In the genomic region with DNA sequence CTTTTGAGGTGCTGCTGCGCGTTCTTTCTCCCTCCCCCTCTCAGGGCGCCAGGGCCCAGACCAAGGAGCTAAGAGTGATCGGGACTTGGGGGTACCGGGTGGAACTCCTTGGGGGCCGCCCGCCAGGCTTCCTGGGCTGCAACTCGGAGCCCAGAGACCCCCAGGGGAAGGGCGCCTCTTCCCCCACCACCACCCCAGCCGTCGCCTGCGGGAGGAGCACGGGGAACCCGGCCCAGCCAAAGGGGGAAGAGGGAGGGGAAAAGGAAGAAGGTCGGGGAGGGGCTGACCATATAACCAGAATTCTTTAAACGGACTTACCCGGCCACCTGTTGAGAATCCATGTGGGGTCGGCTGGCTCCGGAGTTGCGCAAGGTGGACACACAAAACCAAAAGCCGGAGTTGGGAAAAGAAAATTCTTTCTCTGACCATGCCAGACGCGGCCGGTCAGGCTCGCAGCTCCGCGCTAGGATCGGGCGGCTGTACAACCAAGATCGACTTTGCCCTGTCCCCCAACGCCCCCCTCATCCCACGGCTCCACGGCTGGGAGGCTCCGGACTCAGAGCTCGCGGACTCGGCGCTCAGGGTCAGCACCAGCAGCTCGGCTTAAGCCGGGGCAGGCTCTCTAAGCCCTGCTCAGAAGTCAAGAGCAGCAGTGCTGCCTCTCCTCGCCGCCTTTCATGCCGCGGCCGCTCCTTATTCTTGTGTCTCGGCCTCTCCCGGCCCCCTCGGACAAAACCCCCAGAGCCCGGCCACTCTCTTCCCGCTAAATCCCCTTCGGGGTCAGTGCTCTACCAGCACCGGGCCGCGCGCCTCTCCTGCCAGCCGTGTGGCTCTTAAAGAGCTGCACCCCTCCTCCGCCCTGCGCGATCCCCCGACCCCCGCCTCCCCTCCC, we compare ENCODE assay signal across 13 cellular contexts. TPM values are rescaled to one million over a fixed set of nuclear protein-coding genes. Genes with fewer than 3 reads are reported as not detected.
DNase-seq lines count a peak whose midpoint lies in the region; ATAC-seq and TF ChIP-seq lines count a peak whose summit lies in the region.
"Had no signal": no experiment of that assay in that cellular context is flagged by ENCODE, and none has a peak within 500 bp of the region (broad histone marks: within the 10 kb centered on the region; RNA-seq: fewer than 3 reads in every experiment).

No MANE protein-coding gene starts in this region.

- H3K27ac ChIP-seq in hepatocyte (no peak overlapping the region), spleen (no peak overlapping the region), tibial nerve (no peak overlapping the region)

- H3K79me2 ChIP-seq in hepatocyte, result no peaks in the 10 kb centered on the region

- no peaks in the 10 kb centered on the region for H3K9me2 ChIP-seq in hepatocyte (replicated peaks; ENCODE audit: insufficient read depth)

- H3K9me3 Mint-ChIP-seq in activated T-cell treated with anti-CD3 and anti-CD28 coated beads, Interleukin-2, amount 50 U/mL, for 72 hours, result no peaks in the 10 kb centered on the region
- no peaks in the 10 kb centered on the region for H3K9me3 Mint-ChIP-seq in activated T-cell treated with anti-CD3 and anti-CD28 coated beads, Interleukin-2, amount 50 U/mL, for 4 hours
- H3K9me3 Mint-ChIP-seq: T-cell had no signal

- peaks cover 83% of the 10 kb centered on the region for H3K27me3 Mint-ChIP-seq in activated T-cell treated with anti-CD3 and anti-CD28 coated beads, Interleukin-2, amount 50 U/mL, for 72 hours (ENCODE audit: low read depth)
- peaks cover 84% of the 10 kb centered on the region for H3K27me3 Mint-ChIP-seq in activated T-cell treated with anti-CD3 and anti-CD28 coated beads, Interleukin-2, amount 50 U/mL, for 4 hours (ENCODE audit: low read depth)

- H3K9me3 ChIP-seq in hepatocyte (ENCODE audit: low read depth) (no peaks in the 10 kb centered on the region), spleen (no peaks in the 10 kb centered on the region), tibial nerve (no peaks in the 10 kb centered on the region)

- H3K4me2 ChIP-seq in hepatocyte, result peak overlapping the region; percentile 68

- intact Hi-C loops in spleen (cut with DNase I; ENCODE audit: low total_unique reads), result no loop called here

- H3K4me1 ChIP-seq in hepatocyte (ENCODE audit: insufficient read depth), result peaks cover 24% of the 10 kb centered on the region
- H3K4me1 ChIP-seq in spleen, result peaks cover 18 to 80% (median 57%) of the 10 kb centered on the region in 6 donors
- peaks cover 0 to 68% (median 29%) of the 10 kb centered on the region in 4 donors for H3K4me1 ChIP-seq in tibial nerve

- TF ChIP-seq POLR2A in spleen (IDR thresholded peaks at IDR 0.05) (no peak), tibial nerve (IDR thresholded peaks at IDR 0.05) (no peak)

- peaks cover 100% of the 10 kb centered on the region for H3K27me3 ChIP-seq in hepatocyte
- H3K27me3 ChIP-seq in spleen (replicated peaks in 1 of 7), result peaks cover 19 to 100% (median 100%) of the 10 kb centered on the region in 7 donors
- peaks cover 0 to 100% of the 10 kb centered on the region in 2 donors for H3K27me3 ChIP-seq in tibial nerve

- H3K36me3 Mint-ChIP-seq in activated T-cell treated with anti-CD3 and anti-CD28 coated beads, Interleukin-2, amount 50 U/mL, for 72 hours (ENCODE audit: insufficient read depth in 2 of 2), result no peaks in the 10 kb centered on the region
- H3K36me3 Mint-ChIP-seq in activated T-cell treated with anti-CD3 and anti-CD28 coated beads, Interleukin-2, amount 50 U/mL, for 4 hours (ENCODE audit: insufficient read depth), result no peaks in the 10 kb centered on the region
- H3K36me3 Mint-ChIP-seq: CD14-positive monocyte, T-cell had no signal

- H3K4me3 Mint-ChIP-seq in activated T-cell treated with anti-CD3 and anti-CD28 coated beads, Interleukin-2, amount 50 U/mL, for 72 hours, result peak overlapping the region; percentile 58 to 72
- H3K4me3 Mint-ChIP-seq in activated T-cell treated with anti-CD3 and anti-CD28 coated beads, Interleukin-2, amount 50 U/mL, for 4 hours, result no peak overlapping the region

- H3K36me3 ChIP-seq in hepatocyte (replicated peaks; ENCODE audit: insufficient read depth, low read depth), result no peaks in the 10 kb centered on the region
- H3K36me3 ChIP-seq in spleen, result no peaks in the 10 kb centered on the region
- no peaks in the 10 kb centered on the region for H3K36me3 ChIP-seq in tibial nerve

- H3K4me1 Mint-ChIP-seq in activated T-cell treated with anti-CD3 and anti-CD28 coated beads, Interleukin-2, amount 50 U/mL, for 72 hours (ENCODE audit: low read depth), result peaks cover 44% of the 10 kb centered on the region
- H3K4me1 Mint-ChIP-seq in activated T-cell treated with anti-CD3 and anti-CD28 coated beads, Interleukin-2, amount 50 U/mL, for 4 hours (ENCODE audit: low read depth), result peaks cover 30% of the 10 kb centered on the region

- 2% methylated on average over 42 of the region's 61 CpGs for WGBS in hepatocyte (ENCODE audit: low lambda C conversion rate, missing lambda C conversion rate)
- 2 to 4% (median 2%) methylated on average over 49 to 61 of the region's 61 CpGs for WGBS in spleen, 5 donors
- WGBS in tibial nerve, 2 donors, result 2% methylated on average over 55 to 61 of the region's 61 CpGs

- no peak for DNase-seq in activated T-cell treated with anti-CD3 and anti-CD28 coated beads, Interleukin-2, amount 50 U/mL, for 72 hours
- no peak for DNase-seq in activated T-cell treated with anti-CD3 and anti-CD28 coated beads, Interleukin-2, amount 50 U/mL, for 4 hours
- DNase-seq in NCI-H82 (lab: John Stamatoyannopoulos, UW) (peak; percentile 86), hepatocyte (ENCODE audit: low spot score) (no peak), spleen (peak; percentile 73), cerebellum (ENCODE audit: low spot score) (no peak), tibial nerve (ENCODE audit: low spot score in 2 of 2) (no peak)
- DNase-seq in stimulated activated CD4-positive, alpha-beta T cell treated with anti-CD3 and anti-CD28 coated beads, Interleukin-12 subunit alpha, Interleukin-12 subunit beta, amount 100 ng/mL, for 4 hours, result no peak
- DNase-seq: KG1, T-cell had no signal

- TF ChIP-seq CTCF in hepatocyte (IDR thresholded peaks at IDR 0.05; ENCODE audit: poor library complexity) (no peak), spleen (IDR thresholded peaks at IDR 0.05 in 8 of 11, conservative IDR thresholded peaks at IDR 0.05 in 3 of 11) (no peak), tibial nerve (IDR thresholded peaks at IDR 0.05) (no peak)

- H3K27ac Mint-ChIP-seq in activated T-cell treated with anti-CD3 and anti-CD28 coated beads, Interleukin-2, amount 50 U/mL, for 72 hours, result no peak overlapping the region
- H3K27ac Mint-ChIP-seq: T-cell had no signal

- no peak for TF ChIP-seq EP300 in tibial nerve (IDR thresholded peaks at IDR 0.05)

- no peak for ATAC-seq in activated T-cell treated with anti-CD3 and anti-CD28 coated beads, Interleukin-2, amount 50 U/mL, for 72 hours (replicated peaks in 1 of 2)
- no peak for ATAC-seq in activated T-cell treated with anti-CD3 and anti-CD28 coated beads, Interleukin-2, amount 50 U/mL, for 4 hours
- ATAC-seq: HCT116, T-cell had no signal

- H3K4me3 ChIP-seq in hepatocyte (no peak overlapping the region), spleen (peak overlapping the region in 5 of 8 donors; percentile 5 to 39 (median 6)), tibial nerve (peak overlapping the region in 1 of 4 donors; percentile 8)
- H3K4me3 ChIP-seq: lung had no signal

- no peaks in the 10 kb centered on the region for H4K20me1 ChIP-seq in hepatocyte (ENCODE audit: insufficient read depth, poor library complexity, severe bottlenecking)

- H2AFZ ChIP-seq in hepatocyte, result no peak overlapping the region

RNA-seq across cellular contexts. Expression of a gene that starts 6.3 kb away (rescaled TPM):
- not detected for total RNA-seq in activated T-cell treated with anti-CD3 and anti-CD28 coated beads, Interleukin-2, amount 50 U/mL, for 72 hours
- under 1 TPM in 1 of 3 donors, not detected in 2; 0.11 TPM for total RNA-seq in activated T-cell treated with anti-CD3 and anti-CD28 coated beads, Interleukin-2, amount 50 U/mL, for 4 hours
- total RNA-seq in hepatocyte, result not detected in 2 replicates
- not detected in 2 replicates for polyA plus RNA-seq in hepatocyte
- total RNA-seq in spleen, result not detected
- under 1 TPM in 1 of 3 donors, not detected in 2; 0.03 TPM for polyA plus RNA-seq in spleen
- total RNA-seq in cerebellum, result not detected
- under 1 TPM in 1 of 4 donors, not detected in 3; 0.90 TPM for total RNA-seq in tibial nerve
- polyA plus RNA-seq: CD14-positive monocyte had no signal

Comparison
In these comparisons a context has a peak if more than half of its experiments do, and no peak if none do; other contexts are left out.
1. DNase-seq: peak in NCI-H82 (single experiment) and spleen (single experiment); none in activated T-cell treated with anti-CD3 and anti-CD28 coated beads, Interleukin-2, amount 50 U/mL, for 72 hours (0 of 2), activated T-cell treated with anti-CD3 and anti-CD28 coated beads, Interleukin-2, amount 50 U/mL, for 4 hours (single experiment), hepatocyte (single experiment), stimulated activated CD4-positive, alpha-beta T cell treated with anti-CD3 and anti-CD28 coated beads, Interleukin-12 subunit alpha, Interleukin-12 subunit beta, amount 100 ng/mL, for 4 hours (single experiment), cerebellum (single experiment) and tibial nerve (0 of 2).